10 cellular contexts compared by ENCODE assay signal in genomic region chr3:197790033-197790432, GRCh38. TPM values are rescaled to one million over a fixed set of nuclear protein-coding genes. Genes with fewer than 3 reads are reported as not detected.
DNase-seq lines count a peak whose midpoint lies in the region; ATAC-seq, FAIRE-seq and TF ChIP-seq lines count a peak whose summit lies in the region.
"Had no signal": no experiment of that assay in that cellular context is flagged by ENCODE, and none has a peak within 500 bp of the region (broad histone marks: within the 10 kb centered on the region; RNA-seq: fewer than 3 reads in every experiment).

No MANE protein-coding gene starts in this region.

- H3K27me3 ChIP-seq in H7 (ENCODE audit: control insufficient read depth, insufficient read depth, low read length) = no peaks in the 10 kb centered on the region

- no peak for DNase-seq in stimulated activated naive CD8-positive, alpha-beta T cell treated with anti-CD3 and anti-CD28 coated beads, Interleukin-15, Interleukin-2, amounts not matched to agents 100 U/mL and 50 U/mL, for 24 hours
- DNase-seq in activated CD4-positive, alpha-beta memory T cell treated with anti-CD3 and anti-CD28 coated beads for 36 hours = no peak
- DNase-seq in type B pancreatic cell (ENCODE audit: extremely low spot score, unreplicated experiment) (no peak), H7 (no peak), GM10266 (ENCODE audit: extremely low spot score) (no peak), NCI-H146 (lab: John Stamatoyannopoulos, UW) (no peak)
- DNase-seq: cortex of kidney, NCI-H446 treated with DMSO at 0.1 percent for 48 hours had no signal

- H3K4me1 Mint-ChIP-seq in stimulated activated naive CD8-positive, alpha-beta T cell treated with anti-CD3 and anti-CD28 coated beads, Interleukin-15, Interleukin-2, amounts not matched to agents 100 ng/mL and 50 ng/mL, for 24 hours (ENCODE audit: low read depth) = peaks cover 36% of the 10 kb centered on the region
- peaks cover 20% of the 10 kb centered on the region for H3K4me1 Mint-ChIP-seq in activated CD4-positive, alpha-beta memory T cell treated with anti-CD3 and anti-CD28 coated beads for 36 hours (ENCODE audit: low read depth)
- peaks cover 21% of the 10 kb centered on the region for H3K4me1 Mint-ChIP-seq in type B pancreatic cell (ENCODE audit: unreplicated experiment)

- POLR2A ChIA-PET in activated CD4-positive, alpha-beta memory T cell treated with anti-CD3 and anti-CD28 coated beads for 36 hours (lab: Charles Lee) = interaction anchor here (2.1 kb wide), 1 partner anchor 39 kb away, joined by 6 read pairs; no protein-coding TSS in a partner anchor

- TF ChIP-seq CTCF in type B pancreatic cell (conservative IDR thresholded peaks at IDR 0.05) = no peak
- no peak for TF ChIP-seq CTCF in GM10266 (IDR thresholded peaks at IDR 0.05; ENCODE audit: control insufficient read depth, insufficient read depth, low read depth, missing control alignments)

- H3K4me3 ChIP-seq in H7 (ENCODE audit: insufficient read depth, low read depth, low read length) = no peak overlapping the region

- peak overlapping the region; percentile 97 for H3K4me3 Mint-ChIP-seq in stimulated activated naive CD8-positive, alpha-beta T cell treated with anti-CD3 and anti-CD28 coated beads, Interleukin-15, Interleukin-2, amounts not matched to agents 100 ng/mL and 50 ng/mL, for 24 hours
- peak overlapping the region; percentile 85 for H3K4me3 Mint-ChIP-seq in activated CD4-positive, alpha-beta memory T cell treated with anti-CD3 and anti-CD28 coated beads for 36 hours
- H3K4me3 Mint-ChIP-seq in type B pancreatic cell = peak overlapping the region; percentile 97

- no peaks in the 10 kb centered on the region for H3K36me3 ChIP-seq in H7 (replicated peaks; ENCODE audit: control insufficient read depth, insufficient read depth, low read length)

- no peak for ATAC-seq in stimulated activated naive CD8-positive, alpha-beta T cell treated with anti-CD3 and anti-CD28 coated beads, Interleukin-15, Interleukin-2, amounts not matched to agents 100 U/mL and 50 U/mL, for 24 hours

- intact Hi-C loops in activated CD4-positive, alpha-beta memory T cell treated with anti-CD3 and anti-CD28 coated beads for 36 hours (cut with micrococcal nuclease) = loop anchor here (5.0 kb wide), 1 partner anchor 57 kb away; no protein-coding TSS in a partner anchor

- peaks cover 4% of the 10 kb centered on the region for H3K36me3 Mint-ChIP-seq in stimulated activated naive CD8-positive, alpha-beta T cell treated with anti-CD3 and anti-CD28 coated beads, Interleukin-15, Interleukin-2, amounts not matched to agents 100 ng/mL and 50 ng/mL, for 24 hours (ENCODE audit: low read depth)
- no peaks in the 10 kb centered on the region for H3K36me3 Mint-ChIP-seq in activated CD4-positive, alpha-beta memory T cell treated with anti-CD3 and anti-CD28 coated beads for 36 hours
- H3K36me3 Mint-ChIP-seq in type B pancreatic cell = peaks cover 5% of the 10 kb centered on the region

- H3K27ac Mint-ChIP-seq in stimulated activated naive CD8-positive, alpha-beta T cell treated with anti-CD3 and anti-CD28 coated beads, Interleukin-15, Interleukin-2, amounts not matched to agents 100 ng/mL and 50 ng/mL, for 24 hours = peak overlapping the region; percentile 96
- H3K27ac Mint-ChIP-seq in activated CD4-positive, alpha-beta memory T cell treated with anti-CD3 and anti-CD28 coated beads for 36 hours = peak overlapping the region; percentile 35
- peak overlapping the region; percentile 93 for H3K27ac Mint-ChIP-seq in type B pancreatic cell

- peak; percentile 9 for FAIRE-seq in islet of Langerhans (lab: Jason Lieb, UNC)

- CTCF ChIA-PET in activated CD4-positive, alpha-beta memory T cell treated with anti-CD3 and anti-CD28 coated beads for 36 hours (lab: Charles Lee) = interaction anchor here (1.0 to 1.3 kb wide), 2 partner anchors 41 to 116 kb away, joined by 3 read pairs; no protein-coding TSS in a partner anchor

- no peaks in the 10 kb centered on the region for H3K27me3 Mint-ChIP-seq in stimulated activated naive CD8-positive, alpha-beta T cell treated with anti-CD3 and anti-CD28 coated beads, Interleukin-15, Interleukin-2, amounts not matched to agents 100 ng/mL and 50 ng/mL, for 24 hours
- H3K27me3 Mint-ChIP-seq in activated CD4-positive, alpha-beta memory T cell treated with anti-CD3 and anti-CD28 coated beads for 36 hours = no peaks in the 10 kb centered on the region
- no peaks in the 10 kb centered on the region for H3K27me3 Mint-ChIP-seq in type B pancreatic cell

- no peaks in the 10 kb centered on the region for H3K9me3 Mint-ChIP-seq in stimulated activated naive CD8-positive, alpha-beta T cell treated with anti-CD3 and anti-CD28 coated beads, Interleukin-15, Interleukin-2, amounts not matched to agents 100 ng/mL and 50 ng/mL, for 24 hours
- H3K9me3 Mint-ChIP-seq in activated CD4-positive, alpha-beta memory T cell treated with anti-CD3 and anti-CD28 coated beads for 36 hours = no peaks in the 10 kb centered on the region
- no peaks in the 10 kb centered on the region for H3K9me3 Mint-ChIP-seq in type B pancreatic cell

RNA-seq across cellular contexts. Expression of gene LRCH3, which starts 1.0 kb away (rescaled TPM):
- total RNA-seq in activated CD4-positive, alpha-beta memory T cell treated with anti-CD3 and anti-CD28 coated beads for 36 hours = 10 to 100 TPM; 50.1 to 51.1 TPM
- total RNA-seq in type B pancreatic cell (ENCODE audit: low replicate concordance) = 49.7 and 58.7 TPM in 2 replicates
- 21.4 and 21.5 TPM in 2 replicates for total RNA-seq in H7 (2014; rRNA removed; shearing (Covaris generic))

RNA-seq across cellular contexts. Expression of gene FYTTD1, which starts 40.4 kb away (rescaled TPM):
- 10 to 100 TPM; 35.5 to 39.9 TPM for total RNA-seq in activated CD4-positive, alpha-beta memory T cell treated with anti-CD3 and anti-CD28 coated beads for 36 hours
- total RNA-seq in type B pancreatic cell (ENCODE audit: low replicate concordance) = 52.1 and 58.8 TPM in 2 replicates
- total RNA-seq in H7 (2014; rRNA removed; shearing (Covaris generic)) = 13.5 and 17.7 TPM in 2 replicates

RNA-seq across cellular contexts. Expression of gene RUBCN, which starts 53.3 kb away (rescaled TPM):
- total RNA-seq in activated CD4-positive, alpha-beta memory T cell treated with anti-CD3 and anti-CD28 coated beads for 36 hours = 10 to 100 TPM; 32.9 to 33.3 TPM
- 26.7 and 33.2 TPM in 2 replicates for total RNA-seq in type B pancreatic cell (ENCODE audit: low replicate concordance)
- 9.6 and 15.5 TPM in 2 replicates for total RNA-seq in H7 (2014; rRNA removed; shearing (Covaris generic))

Comparison
In these comparisons a context has a peak if more than half of its experiments do, and no peak if none do; other contexts are left out.
1. H3K27ac Mint-ChIP-seq: peak in every context shown above with its lines; median percentile 96 in stimulated activated naive CD8-positive, alpha-beta T cell treated with anti-CD3 and anti-CD28 coated beads, Interleukin-15, Interleukin-2, amounts not matched to agents 100 ng/mL and 50 ng/mL, for 24 hours; 93 in type B pancreatic cell; 35 in activated CD4-positive, alpha-beta memory T cell treated with anti-CD3 and anti-CD28 coated beads for 36 hours.